In genomic region chr6:7505196-7505699, GRCh38 we compare ENCODE assay signal across 9 cellular contexts. TPM values are rescaled to one million over a fixed set of nuclear protein-coding genes. Genes with fewer than 3 reads are reported as not detected.
DNase-seq lines count a peak whose midpoint lies in the region; ATAC-seq and TF ChIP-seq lines count a peak whose summit lies in the region.
"Had no signal": no experiment of that assay in that cellular context is flagged by ENCODE, and none has a peak within 500 bp of the region (broad histone marks: within the 10 kb centered on the region; RNA-seq: fewer than 3 reads in every experiment).

No MANE protein-coding gene starts in this region.

- DNase-seq in DMS153 (lab: John Stamatoyannopoulos, UW) (peak; percentile 80), LoVo (ENCODE audit: low spot score) (peak; percentile 96), left cardiac atrium (peak; percentile 39), tibial nerve (ENCODE audit: low spot score in 2 of 2) (no peak), T-helper 17 cell (no peak)

- TF ChIP-seq POLR2A in tibial nerve (IDR thresholded peaks at IDR 0.05): no peak

- ATAC-seq in SK-N-SH treated with all-trans-retinoic acid at 6 μM for 48 hours (peak; percentile 55; the same call in 2 of the 3 replicates), left cardiac atrium (peak; percentile 47 to 85), GM18873 (IDR thresholded peaks at IDR 0.05; ENCODE audit: low FRiP score, unreplicated experiment) (no peak), T-helper 17 cell (no peak)

- no peaks in the 10 kb centered on the region for H3K4me1 ChIP-seq in tibial nerve

- intact Hi-C loops in left cardiac atrium (cut with DNase I): no loop called here

- no peak overlapping the region for H3K27ac Mint-ChIP-seq in T-helper 17 cell

- H3K4me3 ChIP-seq in skin epidermis (no peak overlapping the region), tibial nerve (no peak overlapping the region)

- peaks cover 2% of the 10 kb centered on the region for H3K4me1 Mint-ChIP-seq in T-helper 17 cell

- H3K27me3 ChIP-seq in tibial nerve: no peaks in the 10 kb centered on the region

- H3K4me3 Mint-ChIP-seq in T-helper 17 cell: no peak overlapping the region
- H3K4me3 Mint-ChIP-seq: IgD-negative memory B cell had no signal

- WGBS in tibial nerve, 2 donors: 30 to 32% methylated on average over 10 of the region's 10 CpGs

- H3K36me3 ChIP-seq in tibial nerve: no peaks in the 10 kb centered on the region

- peaks cover 5% of the 10 kb centered on the region for H3K36me3 Mint-ChIP-seq in T-helper 17 cell (ENCODE audit: low read depth)
- H3K36me3 Mint-ChIP-seq: IgD-negative memory B cell had no signal

- H3K27me3 Mint-ChIP-seq in T-helper 17 cell: peaks cover 59% of the 10 kb centered on the region

- no peak for TF ChIP-seq CTCF in tibial nerve (IDR thresholded peaks at IDR 0.05)

- no peaks in the 10 kb centered on the region for H3K9me3 ChIP-seq in tibial nerve
- no peaks in the 10 kb centered on the region for H3K9me3 ChIP-seq in T-helper 17 cell (ENCODE audit: control insufficient read depth, low read length, poor library complexity, severe bottlenecking)

- peak overlapping the region in 18 of 21 experiments; percentile 43 to 91 (median 83) for H3K27ac ChIP-seq in skin epidermis
- no peak overlapping the region for H3K27ac ChIP-seq in tibial nerve

- no peak for TF ChIP-seq EP300 in tibial nerve (IDR thresholded peaks at IDR 0.05)

TF ChIP-seq in SK-N-SH treated with all-trans-retinoic acid at 6 μM for 48 hours, 23 proteins besides CTCF, POLR2A, EP300 and RAD21:
- 0 out of 2 replicates have a peak, but pooled peaks have one; percentile 17 for TF ChIP-seq TCF4 (CRISPR knock-in tag; IDR thresholded peaks at IDR 0.05; ENCODE audit: borderline replicate concordance)
- no peak for TF ChIP-seq POU6F1 (CRISPR knock-in tag; IDR thresholded peaks at IDR 0.05; ENCODE audit: borderline replicate concordance, low read depth)
- no peak for TF ChIP-seq ZFP30 (CRISPR knock-in tag; IDR thresholded peaks at IDR 0.05)
- TF ChIP-seq SNAI2 (CRISPR knock-in tag; IDR thresholded peaks at IDR 0.05): no peak
- no peak for TF ChIP-seq CREB5 (CRISPR knock-in tag; IDR thresholded peaks at IDR 0.05; ENCODE audit: low read depth)
- TF ChIP-seq GLIS3 (CRISPR knock-in tag; IDR thresholded peaks at IDR 0.05): no peak
- no peak for TF ChIP-seq ZNF565 (CRISPR knock-in tag; conservative IDR thresholded peaks at IDR 0.05; ENCODE audit: low read depth)
- no peak for TF ChIP-seq OSR1 (CRISPR knock-in tag; IDR thresholded peaks at IDR 0.05)
- no peak for TF ChIP-seq BACH2 (CRISPR knock-in tag; IDR thresholded peaks at IDR 0.05; ENCODE audit: borderline replicate concordance)

RNA-seq across cellular contexts. Expression of gene DSP, which starts 36.2 kb away (rescaled TPM):
- total RNA-seq in left cardiac atrium (100 to 1,000 TPM; 179 to 198 TPM), tibial nerve (1 to 10 TPM; 3.5 to 6.0 (median 4.7) TPM), T-helper 17 cell (under 1 TPM in 1 of 2 donors, not detected in 1; 0.05 TPM)

Comparison
In these comparisons a context has a peak if more than half of its experiments do, and no peak if none do; other contexts are left out.
1. DNase-seq: peak in DMS153 (single experiment), LoVo (single experiment) and left cardiac atrium (single experiment); none in tibial nerve (0 of 2) and T-helper 17 cell (0 of 3).
2. ATAC-seq: peak in SK-N-SH treated with all-trans-retinoic acid at 6 μM for 48 hours (single experiment) and left cardiac atrium (2 of 2); none in GM18873 (single experiment) and T-helper 17 cell (single experiment).
3. H3K27ac ChIP-seq: peak in skin epidermis (18 of 21); none in tibial nerve (0 of 4).
4. RNA of gene DSP, which starts 36.2 kb away (total RNA-seq): 179 to 198 TPM in left cardiac atrium; 3.5 to 6.0 TPM in tibial nerve and 0.05 TPM in T-helper 17 cell; every median in the first group is over 10 times any median in the second.